ENCODE assay signal across 15 cellular contexts in the genomic region with DNA sequence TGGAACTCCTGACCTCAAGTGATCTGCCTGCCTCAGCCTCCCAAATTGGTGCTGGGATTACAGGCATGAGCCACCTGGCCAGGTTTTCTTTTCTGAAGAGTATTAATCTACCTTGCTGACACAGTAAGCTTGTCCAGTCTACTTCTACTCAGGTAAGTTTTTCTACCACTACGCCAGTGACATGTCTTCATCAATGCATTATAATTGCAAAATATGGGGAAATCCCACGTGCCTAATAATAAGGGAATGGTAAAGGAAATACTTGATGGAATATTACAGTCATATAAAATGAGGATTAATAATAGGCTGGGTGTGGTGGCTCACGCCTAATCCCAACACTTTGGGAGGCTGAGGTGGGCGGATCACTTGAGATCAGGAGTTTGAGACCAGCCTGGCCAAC.
A peak's percentile ranks its signal among the peaks of the same experiment; 100 is the strongest.
DNase-seq lines count a peak whose midpoint lies in the region; ATAC-seq and TF ChIP-seq lines count a peak whose summit lies in the region.
"Had no signal": no experiment of that assay in that cellular context is flagged by ENCODE, and none has a peak within 500 bp of the region (broad histone marks: within the 10 kb centered on the region; RNA-seq: fewer than 3 reads in every experiment).

No MANE protein-coding gene starts in this region.

- H2AFZ ChIP-seq in PC-9 = no peak overlapping the region
- H2AFZ ChIP-seq: GM23338 had no signal

- WGBS in esophagus, 2 donors = 55 to 74% methylated on average over 4 of the region's 4 CpGs
- WGBS in suprapubic skin = 69% methylated on average over 4 of the region's 4 CpGs
- WGBS in testis, 2 donors = 97 to 98% methylated on average over 4 of the region's 4 CpGs

- ATAC-seq in RWPE2 (ENCODE audit: low read depth) = no peak
- ATAC-seq: GM23338 had no signal

- TF ChIP-seq CTCF in PC-9 (conservative IDR thresholded peaks at IDR 0.05) (no peak), RWPE2 (IDR thresholded peaks at IDR 0.05; ENCODE audit: poor library complexity, severe bottlenecking) (no peak), suprapubic skin (IDR thresholded peaks at IDR 0.05) (no peak), testis (IDR thresholded peaks at IDR 0.05) (no peak)

- H3K36me3 ChIP-seq in PC-9 (ENCODE audit: low read depth) (no peaks in the 10 kb centered on the region), RWPE2 (ENCODE audit: low read depth) (no peaks in the 10 kb centered on the region), esophagus (ENCODE audit: control insufficient read depth in 2 of 2, insufficient read depth in 2 of 2, low read length in 1 of 2) (no peaks in the 10 kb centered on the region), suprapubic skin (no peaks in the 10 kb centered on the region), testis (ENCODE audit: low read depth, missing control alignments) (no peaks in the 10 kb centered on the region)
- H3K36me3 ChIP-seq: BLaER1 had no signal

- H3K4me2 ChIP-seq in PC-9 = peak overlapping the region; percentile 52; the same call in 1 of the 2 replicates
- H3K4me2 ChIP-seq: BLaER1, GM23338 had no signal

- peaks cover 32% of the 10 kb centered on the region for H3K4me1 ChIP-seq in PC-9 (replicated peaks; ENCODE audit: insufficient read depth)
- peaks cover 22% of the 10 kb centered on the region for H3K4me1 ChIP-seq in RWPE2 (ENCODE audit: insufficient read depth, poor library complexity, severe bottlenecking)
- no peaks in the 10 kb centered on the region for H3K4me1 ChIP-seq in esophagus (ENCODE audit: control insufficient read depth in 2 of 2, insufficient read depth in 2 of 2, low read length in 1 of 2)
- H3K4me1 ChIP-seq in suprapubic skin = peaks cover 12% of the 10 kb centered on the region
- H3K4me1 ChIP-seq in testis = no peaks in the 10 kb centered on the region

- no peak for TF ChIP-seq EP300 in suprapubic skin (IDR thresholded peaks at IDR 0.05)

- H3K27me3 ChIP-seq in PC-9 (ENCODE audit: insufficient read depth, low read depth) (no peaks in the 10 kb centered on the region), RWPE2 (ENCODE audit: insufficient read depth, poor library complexity, severe bottlenecking) (no peaks in the 10 kb centered on the region), esophagus (ENCODE audit: control insufficient read depth in 1 of 2, insufficient read depth in 2 of 2, low read length in 2 of 2) (no peaks in the 10 kb centered on the region), suprapubic skin (no peaks in the 10 kb centered on the region), testis (no peaks in the 10 kb centered on the region)
- H3K27me3 ChIP-seq: BLaER1 had no signal

- DNase-seq in PC-9 (no peak), RWPE2 (ENCODE audit: low spot score) (no peak), suprapubic skin (ENCODE audit: low spot score in 2 of 2) (no peak), testis (no peak), 8988T (no peak), posterior vena cava (ENCODE audit: low spot score) (no peak)
- DNase-seq: CD4-positive, alpha-beta memory T cell; DMS153; DMS79; GDM1; HCEC 1CT had no signal

- peaks cover 17% of the 10 kb centered on the region for H3F3A ChIP-seq in PC-9 (ENCODE audit: insufficient read depth, low read depth)

- 0 out of 2 replicates have a peak, but pooled peaks cover 4% of the 10 kb centered on the region for H3K79me2 ChIP-seq in PC-9 (ENCODE audit: low read depth)

- CTCF ChIA-PET in PC-9 (lab: Charles Lee) = no interaction called here

- H4K20me1 ChIP-seq in PC-9 (ENCODE audit: insufficient read depth) = no peaks in the 10 kb centered on the region
- H4K20me1 ChIP-seq: BLaER1 had no signal

- POLR2A ChIA-PET in PC-9 (lab: Charles Lee; ENCODE audit: unreplicated experiment) = no interaction called here

- BruUV-seq in PC-9 (replicated peaks; lab: Mats Ljungman, UMichigan) = no TSS peak

- H3K4me3 ChIP-seq in PC-9 = no peak overlapping the region
- H3K4me3 ChIP-seq in RWPE2 (ENCODE audit: severe bottlenecking) = no peak overlapping the region
- no peak overlapping the region for H3K4me3 ChIP-seq in esophagus (ENCODE audit: low read depth in 1 of 2, low read length in 2 of 2)
- no peak overlapping the region for H3K4me3 ChIP-seq in suprapubic skin
- H3K4me3 ChIP-seq in testis = no peak overlapping the region
- H3K4me3 ChIP-seq: BLaER1, GM23338 had no signal

- no peaks in the 10 kb centered on the region for H3K9me2 ChIP-seq in PC-9 (ENCODE audit: insufficient read depth)

- peak overlapping the region; percentile 92 for H3K27ac ChIP-seq in PC-9
- peak overlapping the region; percentile 79 for H3K27ac ChIP-seq in RWPE2 (ENCODE audit: poor library complexity, severe bottlenecking)
- H3K27ac ChIP-seq in esophagus (ENCODE audit: low read depth in 2 of 2, low read length in 1 of 2) = peak overlapping the region; percentile 63 to 85
- H3K27ac ChIP-seq in suprapubic skin = peak overlapping the region; percentile 25
- H3K27ac ChIP-seq in testis = no peak overlapping the region
- H3K27ac ChIP-seq: BLaER1, HL-60 had no signal

- TF ChIP-seq POLR2A in suprapubic skin (IDR thresholded peaks at IDR 0.05) = no peak
- TF ChIP-seq POLR2A in testis (IDR thresholded peaks at IDR 0.05) = no peak

- intact Hi-C loops in PC-9 (cut with micrococcal nuclease; ENCODE audit: unreplicated experiment) = no loop called here
- intact Hi-C loops in testis (cut with DNase I; ENCODE audit: low total_unique reads) = no loop called here
- intact Hi-C loops in posterior vena cava (cut with DNase I) = no loop called here

- no peaks in the 10 kb centered on the region for H3K9me3 ChIP-seq in PC-9 (ENCODE audit: insufficient read depth, low read depth)
- H3K9me3 ChIP-seq in RWPE2 (ENCODE audit: severe bottlenecking) = no peaks in the 10 kb centered on the region
- no peaks in the 10 kb centered on the region for H3K9me3 ChIP-seq in esophagus (ENCODE audit: control insufficient read depth in 2 of 2, insufficient read depth in 1 of 2, low read depth in 1 of 2, low read length in 1 of 2)
- H3K9me3 ChIP-seq in suprapubic skin = no peaks in the 10 kb centered on the region
- no peaks in the 10 kb centered on the region for H3K9me3 ChIP-seq in testis
- H3K9me3 ChIP-seq: BLaER1 had no signal

Comparison
In these comparisons a context has a peak if more than half of its experiments do, and no peak if none do; other contexts are left out.
1. H3K27ac ChIP-seq: peak in PC-9 (single experiment), RWPE2 (single experiment), esophagus (2 of 2) and suprapubic skin (single experiment); none in testis (0 of 2).